Comparison of ENCODE assay signal across 1 cellular context in genomic region chr16:53673189-53673588, GRCh38.
TF ChIP-seq lines count a peak whose summit lies in the region.

No MANE protein-coding gene starts in this region.

TF ChIP-seq in K562, 482 proteins besides CTCF, POLR2A, EP300 and RAD21:
- TF ChIP-seq HMG20B (CRISPR knock-in tag; IDR thresholded peaks at IDR 0.05), result no peak
- no peak for TF ChIP-seq ZBTB12 (CRISPR knock-in tag; IDR thresholded peaks at IDR 0.05)
- no peak for TF ChIP-seq NUFIP1 (IDR thresholded peaks at IDR 0.05; ENCODE audit: partially characterized antibody)
- no peak for TF ChIP-seq COPS2 (conservative IDR thresholded peaks at IDR 0.05)
- no peak for TF ChIP-seq RAD51 (IDR thresholded peaks at IDR 0.05; ENCODE audit: borderline replicate concordance, low read depth)
- TF ChIP-seq TEAD1 (CRISPR knock-in tag; IDR thresholded peaks at IDR 0.05), result no peak
- no peak for TF ChIP-seq KLF1 (tag; IDR thresholded peaks at IDR 0.05)
- TF ChIP-seq FOXP4 (CRISPR knock-in tag; IDR thresholded peaks at IDR 0.05; ENCODE audit: borderline replicate concordance), result no peak
- no peak for TF ChIP-seq SMARCA5 (IDR thresholded peaks at IDR 0.05)
- TF ChIP-seq CBX5 (IDR thresholded peaks at IDR 0.05; ENCODE audit: borderline replicate concordance, low read depth), result no peak
- TF ChIP-seq MAFK (IDR thresholded peaks at IDR 0.05; ENCODE audit: low read length), result peak; percentile 11; the same call in 1 of the 2 replicates
- TF ChIP-seq BRD9 (IDR thresholded peaks at IDR 0.05; ENCODE audit: low read depth, partially characterized antibody), result no peak
- TF ChIP-seq RBM34 (IDR thresholded peaks at IDR 0.05; ENCODE audit: borderline replicate concordance, insufficient read depth, low read length), result no peak
- TF ChIP-seq GATA2 (CRISPR knock-in tag; IDR thresholded peaks at IDR 0.05), result no peak
- TF ChIP-seq ZNF316 (IDR thresholded peaks at IDR 0.05), result peak; percentile 37; the same call in 1 of the 2 replicates
- no peak for TF ChIP-seq ZKSCAN1 (IDR thresholded peaks at IDR 0.05; ENCODE audit: low read depth, low read length)
- no peak for TF ChIP-seq CREB5 (CRISPR knock-in tag; IDR thresholded peaks at IDR 0.05)
- TF ChIP-seq ZNF75A (CRISPR knock-in tag; IDR thresholded peaks at IDR 0.05), result no peak
- TF ChIP-seq C11orf30 (IDR thresholded peaks at IDR 0.05; ENCODE audit: low read depth), result peak; percentile 25; the same call in 1 of the 2 replicates
